In genomic region chr14:77717608-77718305, GRCh38 we compare ENCODE assay signal across 24 cellular contexts. TPM values are rescaled to one million over a fixed set of nuclear protein-coding genes. Genes with fewer than 3 reads are reported as not detected.
DNase-seq lines count a peak whose midpoint lies in the region; ATAC-seq and TF ChIP-seq lines count a peak whose summit lies in the region.
"Had no signal": no experiment of that assay in that cellular context is flagged by ENCODE, and none has a peak within 500 bp of the region (broad histone marks: within the 10 kb centered on the region; RNA-seq: fewer than 3 reads in every experiment).

No MANE protein-coding gene starts in this region.

- intact Hi-C loops in Calu3 (cut with micrococcal nuclease; ENCODE audit: unreplicated experiment) (no loop called here), heart left ventricle (cut with DNase I) (no loop called here)

- H3K27me3 ChIP-seq in heart left ventricle, result no peaks in the 10 kb centered on the region
- H3K27me3 ChIP-seq: BLaER1 treated with 17β-estradiol and CSF1 and Interleukin-3, amounts not matched to agents 10 nM and 100 nM; SJCRH30; testis had no signal

- H3K27ac Mint-ChIP-seq in activated CD8-positive, alpha-beta memory T cell treated with anti-CD3 and anti-CD28 coated beads, Interleukin-2, amount 10 ng/mL, durations not matched to agents 7 days and 5 days, result peak overlapping the region; percentile 37
- H3K27ac Mint-ChIP-seq in Calu3 (ENCODE audit: unreplicated experiment) (no peak overlapping the region), T-helper 17 cell (peak overlapping the region; percentile 77), endothelial cell (ENCODE audit: unreplicated experiment) (peak overlapping the region; percentile 7)
- H3K27ac Mint-ChIP-seq: nephron; stimulated activated naive B cell treated with anti-CD40 and anti-IgM and Interleukin-4, amounts not matched to agents 10 μg/mL and 1 μg/mL and 100 μg/mL, for 72 hours had no signal

- CTCF ChIA-PET in activated CD8-positive, alpha-beta memory T cell treated with anti-CD3 and anti-CD28 coated beads, Interleukin-2, amount 10 ng/mL, durations not matched to agents 7 days and 5 days (lab: Charles Lee), result no interaction called here
- CTCF ChIA-PET in Calu3 (lab: Charles Lee), result interaction anchor here (0.6 kb wide), 1 partner anchor 36 kb away, joined by 3 read pairs; no protein-coding TSS in a partner anchor

- no peak overlapping the region for H3K27ac ChIP-seq in heart left ventricle
- H3K27ac ChIP-seq: BLaER1 treated with 17β-estradiol and CSF1 and Interleukin-3, amounts not matched to agents 10 nM and 100 nM; SJCRH30; testis; WERI-Rb-1 had no signal

- no peak for ATAC-seq in activated CD8-positive, alpha-beta memory T cell treated with anti-CD3 and anti-CD28 coated beads, Interleukin-2, amount 10 ng/mL, durations not matched to agents 7 days and 5 days
- ATAC-seq in T-helper 17 cell (no peak), heart left ventricle (no peak), GM21447 (IDR thresholded peaks at IDR 0.05; ENCODE audit: unreplicated experiment) (no peak)
- ATAC-seq: left cardiac atrium; stimulated activated naive B cell treated with anti-CD40 and anti-IgM and Interleukin-4, amounts not matched to agents 10 μg/mL and 1 μg/mL and 100 μg/mL, for 72 hours had no signal

- TSS peak; percentile 95 for BruUV-seq in Calu3 (replicated peaks; lab: Mats Ljungman, UMichigan)

- peaks cover 18% of the 10 kb centered on the region for H3K4me1 Mint-ChIP-seq in activated CD8-positive, alpha-beta memory T cell treated with anti-CD3 and anti-CD28 coated beads, Interleukin-2, amount 10 ng/mL, durations not matched to agents 7 days and 5 days
- no peaks in the 10 kb centered on the region for H3K4me1 Mint-ChIP-seq in Calu3 (ENCODE audit: low read depth, unreplicated experiment)
- peaks cover 8% of the 10 kb centered on the region for H3K4me1 Mint-ChIP-seq in T-helper 17 cell
- no peaks in the 10 kb centered on the region for H3K4me1 Mint-ChIP-seq in endothelial cell (ENCODE audit: unreplicated experiment)
- H3K4me1 Mint-ChIP-seq: nephron had no signal

- peaks cover 0 to 100% (median 99%) of the 10 kb centered on the region in 9 donors for H3K36me3 ChIP-seq in heart left ventricle

- H3K9me3 Mint-ChIP-seq in activated CD8-positive, alpha-beta memory T cell treated with anti-CD3 and anti-CD28 coated beads, Interleukin-2, amount 10 ng/mL, durations not matched to agents 7 days and 5 days (ENCODE audit: low read depth), result no peaks in the 10 kb centered on the region
- H3K9me3 Mint-ChIP-seq in Calu3 (ENCODE audit: low read depth, unreplicated experiment), result no peaks in the 10 kb centered on the region
- no peaks in the 10 kb centered on the region for H3K9me3 Mint-ChIP-seq in endothelial cell (ENCODE audit: unreplicated experiment)
- H3K9me3 Mint-ChIP-seq: nephron; stimulated activated naive B cell treated with anti-CD40 and anti-IgM and Interleukin-4, amounts not matched to agents 10 μg/mL and 1 μg/mL and 100 μg/mL, for 72 hours had no signal

- DNase-seq in activated CD8-positive, alpha-beta memory T cell treated with anti-CD3 and anti-CD28 coated beads, Interleukin-2, amount 10 ng/mL, durations not matched to agents 7 days and 5 days, result no peak
- no peak for DNase-seq in activated CD8-positive, alpha-beta memory T cell treated with anti-CD3 and anti-CD28 coated beads, Interleukin-2, amount 50 U/mL, for 4 hours
- DNase-seq in Calu3, result no peak
- no peak for DNase-seq in T-helper 17 cell
- DNase-seq in endothelial cell (ENCODE audit: low spot score), result no peak
- no peak for DNase-seq in amygdala (lab: John Stamatoyannopoulos, UW)
- DNase-seq in heart left ventricle, result no peak
- DNase-seq: ACHN; activated CD8-positive, alpha-beta memory T cell treated with anti-CD3 and anti-CD28 coated beads for 24 hours; effector CD4-positive, alpha-beta T cell; KBM-7; left cardiac atrium; mesendoderm; NCI-H1694 treated with DMSO at 0.1 percent for 48 hours; NCI-H82; OCI-M1; SJCRH30; stimulated activated naive B cell treated with anti-CD40 and anti-IgM and Interleukin-4, amounts not matched to agents 10 μg/mL and 1 μg/mL and 100 μg/mL, for 72 hours; T-helper 2 cell; testis; WERI-Rb-1 had no signal

- H3K9me3 ChIP-seq in T-helper 17 cell (ENCODE audit: control insufficient read depth, low read length, poor library complexity, severe bottlenecking) (no peaks in the 10 kb centered on the region), heart left ventricle (no peaks in the 10 kb centered on the region)
- H3K9me3 ChIP-seq: BLaER1 treated with 17β-estradiol and CSF1 and Interleukin-3, amounts not matched to agents 10 nM and 100 nM; SJCRH30; testis had no signal

- H3K4me3 Mint-ChIP-seq in activated CD8-positive, alpha-beta memory T cell treated with anti-CD3 and anti-CD28 coated beads, Interleukin-2, amount 10 ng/mL, durations not matched to agents 7 days and 5 days, result no peak overlapping the region
- H3K4me3 Mint-ChIP-seq in Calu3 (ENCODE audit: low read depth, unreplicated experiment) (no peak overlapping the region), T-helper 17 cell (no peak overlapping the region), endothelial cell (ENCODE audit: unreplicated experiment) (no peak overlapping the region)
- H3K4me3 Mint-ChIP-seq: nephron; stimulated activated naive B cell treated with anti-CD40 and anti-IgM and Interleukin-4, amounts not matched to agents 10 μg/mL and 1 μg/mL and 100 μg/mL, for 72 hours had no signal

- no peaks in the 10 kb centered on the region for H3K27me3 Mint-ChIP-seq in activated CD8-positive, alpha-beta memory T cell treated with anti-CD3 and anti-CD28 coated beads, Interleukin-2, amount 10 ng/mL, durations not matched to agents 7 days and 5 days
- H3K27me3 Mint-ChIP-seq in Calu3 (ENCODE audit: unreplicated experiment) (no peaks in the 10 kb centered on the region), T-helper 17 cell (no peaks in the 10 kb centered on the region), endothelial cell (ENCODE audit: unreplicated experiment) (peaks cover 2% of the 10 kb centered on the region)
- H3K27me3 Mint-ChIP-seq: stimulated activated naive B cell treated with anti-CD40 and anti-IgM and Interleukin-4, amounts not matched to agents 10 μg/mL and 1 μg/mL and 100 μg/mL, for 72 hours had no signal

- no peak overlapping the region for H3K4me3 ChIP-seq in heart left ventricle
- H3K4me3 ChIP-seq: BLaER1 treated with 17β-estradiol and CSF1 and Interleukin-3, amounts not matched to agents 10 nM and 100 nM; SJCRH30; testis had no signal

- WGBS in heart left ventricle, 4 donors, result 78 to 85% (median 81%) methylated on average over 5 of the region's 5 CpGs

- no peak for TF ChIP-seq CTCF in Calu3 (IDR thresholded peaks at IDR 0.05; ENCODE audit: unreplicated experiment)
- TF ChIP-seq CTCF in endothelial cell (IDR thresholded peaks at IDR 0.05; ENCODE audit: unreplicated experiment), result no peak
- no peak for TF ChIP-seq CTCF in heart left ventricle (IDR thresholded peaks at IDR 0.05)

- peaks cover 55% of the 10 kb centered on the region for H3K36me3 Mint-ChIP-seq in activated CD8-positive, alpha-beta memory T cell treated with anti-CD3 and anti-CD28 coated beads, Interleukin-2, amount 10 ng/mL, durations not matched to agents 7 days and 5 days
- H3K36me3 Mint-ChIP-seq in Calu3 (ENCODE audit: insufficient read depth, unreplicated experiment) (peaks cover 57% of the 10 kb centered on the region), T-helper 17 cell (ENCODE audit: low read depth) (peaks cover 14% of the 10 kb centered on the region), endothelial cell (ENCODE audit: low read depth, unreplicated experiment) (peaks cover 31% of the 10 kb centered on the region)

- H3K4me1 ChIP-seq in heart left ventricle, result peaks cover 0 to 4% (median 0%) of the 10 kb centered on the region in 12 donors
- H3K4me1 ChIP-seq: SJCRH30, testis had no signal

- no peak for TF ChIP-seq POLR2A in heart left ventricle (IDR thresholded peaks at IDR 0.05)

RNA-seq across cellular contexts. Expression of gene SLIRP, which starts 9.9 kb away (rescaled TPM):
- total RNA-seq in activated CD8-positive, alpha-beta memory T cell treated with anti-CD3 and anti-CD28 coated beads, Interleukin-2, amount 10 ng/mL, durations not matched to agents 7 days and 5 days, result 10 to 100 TPM; 91.8 to 94.5 TPM
- total RNA-seq in Calu3 (2022) (137 and 166 TPM in 2 replicates), T-helper 17 cell (10 to 100 TPM; 37.7 to 43.9 TPM), endothelial cell (ENCODE audit: unreplicated experiment) (94.7 TPM), heart left ventricle (100 to 1,000 TPM; 112 to 309 (median 169) TPM)
- 100 to 1,000 TPM; 423 to 872 TPM for polyA plus RNA-seq in heart left ventricle

RNA-seq across cellular contexts. Expression of gene ALKBH1, which starts 9.9 kb away (rescaled TPM):
- total RNA-seq in activated CD8-positive, alpha-beta memory T cell treated with anti-CD3 and anti-CD28 coated beads, Interleukin-2, amount 10 ng/mL, durations not matched to agents 7 days and 5 days, result 10 to 100 TPM; 12.3 to 19.6 TPM
- total RNA-seq in Calu3 (2022) (12.8 and 16.7 TPM in 2 replicates), T-helper 17 cell (10 to 100 TPM in 1 of 2 donors, 1 to 10 TPM in 1; 8.8 to 10.6 TPM), endothelial cell (ENCODE audit: unreplicated experiment) (10.8 TPM), heart left ventricle (10 to 100 TPM; 10.8 to 16.5 (median 12.5) TPM)
- 10 to 100 TPM in 1 of 2 donors, 1 to 10 TPM in 1; 6.5 to 11.4 TPM for polyA plus RNA-seq in heart left ventricle

RNA-seq across cellular contexts. Expression of gene SNW1, which starts 43.2 kb away (rescaled TPM):
- 100 to 1,000 TPM; 103 to 112 TPM for total RNA-seq in activated CD8-positive, alpha-beta memory T cell treated with anti-CD3 and anti-CD28 coated beads, Interleukin-2, amount 10 ng/mL, durations not matched to agents 7 days and 5 days
- total RNA-seq in Calu3 (2022) (97.8 and 102 TPM in 2 replicates), T-helper 17 cell (10 to 100 TPM; 90.6 to 92.2 TPM), endothelial cell (ENCODE audit: unreplicated experiment) (71.2 TPM), heart left ventricle (10 to 100 TPM; 29.4 to 67.3 (median 47.7) TPM)
- 10 to 100 TPM; 25.8 to 46.6 TPM for polyA plus RNA-seq in heart left ventricle
